In genomic region chr2:112311932-112312331, GRCh38 we compare ENCODE assay signal across 29 cellular contexts.
"Had no signal": no experiment of that assay in that cellular context is flagged by ENCODE, and none has a peak within 500 bp of the region (broad histone marks: within the 10 kb centered on the region; RNA-seq: fewer than 3 reads in every experiment).

No MANE protein-coding gene starts in this region.

- H3K4me3 ChIP-seq: esophagus muscularis mucosa, gastrocnemius medialis, heart left ventricle had no signal

- DNase-seq: activated CD4-positive, alpha-beta memory T cell treated with anti-CD3 and anti-CD28 coated beads for 36 hours; activated CD4-positive, alpha-beta T cell treated with anti-CD3 and anti-CD28 coated beads for 36 hours; activated CD4-positive, alpha-beta T cell treated with anti-CD3 and anti-CD28 coated beads, Interleukin-2, amount 10 ng/mL, durations not matched to agents 24 days and 14 days; activated CD4-positive, CD25-positive, alpha-beta regulatory T cell; activated CD4-positive, CD25-positive, alpha-beta regulatory T cell treated with anti-CD3 and anti-CD28 coated beads, Interleukin-2, amount 50 U/mL, for 72 hours; activated CD8-positive, alpha-beta memory T cell treated with anti-CD3 and anti-CD28 coated beads, Interleukin-2, amount 10 ng/mL, durations not matched to agents 7 days and 5 days; activated CD8-positive, alpha-beta memory T cell treated with anti-CD3 and anti-CD28 coated beads, Interleukin-2, amount 50 U/mL, for 4 hours; activated CD8-positive, alpha-beta T cell treated with anti-CD3 and anti-CD28 coated beads, Interleukin-2, amount 10 ng/mL, durations not matched to agents 7 days and 5 days; activated effector memory CD4-positive, alpha-beta T cell treated with anti-CD3 and anti-CD28 coated beads, Interleukin-2, amount 50 U/mL, for 16 hours; activated naive CD4-positive, alpha-beta T cell treated with anti-CD3 and anti-CD28 coated beads, Interleukin-2, amount 10 ng/mL, durations not matched to agents 7 days and 5 days; activated T-cell treated with anti-CD3 and anti-CD28 coated beads, Interleukin-2, amount 50 U/mL, for 1 hour; activated T-cell treated with anti-CD3 and anti-CD28 coated beads, Interleukin-2, amount 50 U/mL, for 48 hours; amniotic stem cell; anterior cingulate cortex; brain microvascular endothelial cell; cortex of kidney; dermis blood vessel endothelial cell; effector CD4-positive, alpha-beta T cell; effector memory CD8-positive, alpha-beta T cell; erythroblast; foreskin keratinocyte; gastrocnemius medialis; glutamatergic neuron; heart left ventricle; T-helper 1 cell; T-helper 2 cell had no signal

- H3K27me3 ChIP-seq: brain microvascular endothelial cell, esophagus muscularis mucosa, foreskin keratinocyte, gastrocnemius medialis, heart left ventricle had no signal

- FAIRE-seq: astrocyte, bronchial epithelial cell had no signal

- ATAC-seq: activated CD4-positive, alpha-beta T cell treated with anti-CD3 and anti-CD28 coated beads for 36 hours; activated CD8-positive, alpha-beta memory T cell treated with anti-CD3 and anti-CD28 coated beads, Interleukin-2, amount 10 ng/mL, durations not matched to agents 7 days and 5 days; activated CD8-positive, alpha-beta T cell treated with anti-CD3 and anti-CD28 coated beads, Interleukin-2, amount 10 ng/mL, durations not matched to agents 7 days and 5 days; effector memory CD8-positive, alpha-beta T cell; foreskin keratinocyte; heart left ventricle had no signal

- H3K27ac ChIP-seq: brain microvascular endothelial cell, esophagus muscularis mucosa, foreskin keratinocyte, heart left ventricle had no signal

- H3K36me3 ChIP-seq: brain microvascular endothelial cell had no signal

- H3K9me3 ChIP-seq: esophagus muscularis mucosa, gastrocnemius medialis, heart left ventricle had no signal

- H3K4me1 ChIP-seq: esophagus muscularis mucosa, gastrocnemius medialis, heart left ventricle had no signal
